Comparison of ENCODE assay signal across 18 cellular contexts in the genomic region with DNA sequence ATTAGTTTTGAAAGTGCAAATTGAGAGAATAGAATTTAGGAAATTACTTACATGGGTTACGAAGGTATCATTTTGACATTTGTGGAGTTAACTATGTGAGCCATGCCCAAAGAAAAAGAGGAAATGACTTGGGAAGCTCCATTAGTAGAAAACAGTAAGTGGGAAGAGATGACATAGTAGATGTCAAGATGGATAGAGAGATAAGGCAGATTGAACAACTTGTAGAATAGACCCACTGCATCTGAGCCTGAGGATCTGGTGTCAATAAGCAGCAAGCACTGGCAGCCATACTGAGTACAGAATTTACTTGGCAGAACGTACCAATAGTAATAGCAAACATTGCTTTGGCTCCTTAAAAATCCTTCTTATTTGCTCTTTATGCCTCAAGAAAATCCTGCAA.
DNase-seq lines count a peak whose midpoint lies in the region; ATAC-seq and TF ChIP-seq lines count a peak whose summit lies in the region.
"Had no signal": no experiment of that assay in that cellular context is flagged by ENCODE, and none has a peak within 500 bp of the region (broad histone marks: within the 10 kb centered on the region; RNA-seq: fewer than 3 reads in every experiment).

No MANE protein-coding gene starts in this region.

- intact Hi-C loops in upper lobe of right lung (cut with DNase I): no loop called here

- H3K4me1 ChIP-seq in SK-N-SH (ENCODE audit: control insufficient read depth in 1 of 2, insufficient read depth in 2 of 2, low read depth in 1 of 2, low read length in 1 of 2) (no peaks in the 10 kb centered on the region; a peak in 2 of 4 replicates), endocrine pancreas (ENCODE audit: control insufficient read depth, insufficient read depth, low read length) (peaks cover 12% of the 10 kb centered on the region), upper lobe of right lung (no peaks in the 10 kb centered on the region)
- H3K4me1 ChIP-seq: BLaER1 treated with 17β-estradiol and CSF1 and Interleukin-3, amounts not matched to agents 10 nM and 100 nM had no signal

- WGBS in SK-N-SH (ENCODE audit: low lambda C conversion rate): 82% methylated on average over 2 of the region's 2 CpGs

- H3K9ac ChIP-seq in SK-N-SH (no peak overlapping the region), endocrine pancreas (ENCODE audit: control insufficient read depth, insufficient read depth, low read length) (peak overlapping the region; percentile 13)
- H3K9ac ChIP-seq: BLaER1 treated with 17β-estradiol and CSF1 and Interleukin-3, amounts not matched to agents 10 nM and 100 nM; GM23248 had no signal

- H3F3A ChIP-seq in SK-N-SH (replicated peaks; ENCODE audit: insufficient read depth): no peaks in the 10 kb centered on the region

- CTCF ChIA-PET in SK-N-SH (lab: Yijun Ruan, JAX): no interaction called here

- H3K4me3 ChIP-seq in SK-N-SH (ENCODE audit: low read depth in 2 of 2, low read length in 1 of 2) (no peak overlapping the region), endocrine pancreas (ENCODE audit: control insufficient read depth, insufficient read depth, low read length) (no peak overlapping the region), upper lobe of right lung (no peak overlapping the region)
- H3K4me3 ChIP-seq: BLaER1 treated with 17β-estradiol and CSF1 and Interleukin-3, amounts not matched to agents 10 nM and 100 nM; GM23248 had no signal

- TF ChIP-seq CTCF in SK-N-SH (IDR thresholded peaks at IDR 0.05) (no peak), upper lobe of right lung (IDR thresholded peaks at IDR 0.05) (no peak)

- H3K79me2 ChIP-seq in SK-N-SH (ENCODE audit: insufficient read depth): no peaks in the 10 kb centered on the region

- ATAC-seq in SK-N-SH treated with all-trans-retinoic acid at 6 μM for 48 hours: no peak
- ATAC-seq in upper lobe of right lung: no peak

- DNase-seq in DMS 273 (lab: John Stamatoyannopoulos, UW; ENCODE audit: unreplicated experiment) (peak; percentile 5), DMS 273 treated with DMSO at 0.1 percent for 48 hours (lab: John Stamatoyannopoulos, UW) (no peak), SK-N-SH (no peak), upper lobe of right lung (no peak)
- DNase-seq: ACHN; AML-193; BE2C; CD4-positive, alpha-beta T cell; CD8-positive, alpha-beta memory T cell; DMS153; DND-41; GM23248; H7; HCEC 1CT had no signal

- POLR2A ChIA-PET in SK-N-SH (lab: Yijun Ruan, JAX): no interaction called here

- H3K36me3 ChIP-seq in SK-N-SH (replicated peaks in 1 of 2; ENCODE audit: control insufficient read depth in 1 of 2, insufficient read depth in 2 of 2, low read length in 1 of 2) (no peaks in the 10 kb centered on the region), endocrine pancreas (ENCODE audit: control insufficient read depth, insufficient read depth, low read length) (no peaks in the 10 kb centered on the region), upper lobe of right lung (no peaks in the 10 kb centered on the region)
- H3K36me3 ChIP-seq: BLaER1 treated with 17β-estradiol and CSF1 and Interleukin-3, amounts not matched to agents 10 nM and 100 nM had no signal

- H3K27me3 ChIP-seq in SK-N-SH (ENCODE audit: insufficient read depth) (no peaks in the 10 kb centered on the region), endocrine pancreas (ENCODE audit: control insufficient read depth, insufficient read depth, low read length) (no peaks in the 10 kb centered on the region), upper lobe of right lung (no peaks in the 10 kb centered on the region)
- H3K27me3 ChIP-seq: BE2C; BLaER1 treated with 17β-estradiol and CSF1 and Interleukin-3, amounts not matched to agents 10 nM and 100 nM had no signal

- no peaks in the 10 kb centered on the region for H3K9me3 ChIP-seq in SK-N-SH
- no peaks in the 10 kb centered on the region for H3K9me3 ChIP-seq in endocrine pancreas (ENCODE audit: control insufficient read depth, low read length)
- no peaks in the 10 kb centered on the region for H3K9me3 ChIP-seq in upper lobe of right lung
- H3K9me3 ChIP-seq: BE2C had no signal

- no peak overlapping the region for H3K27ac ChIP-seq in SK-N-SH (ENCODE audit: low read depth in 2 of 2, low read length in 1 of 2)
- no peak overlapping the region for H3K27ac ChIP-seq in upper lobe of right lung
- H3K27ac ChIP-seq: 22Rv1; BLaER1 treated with 17β-estradiol and CSF1 and Interleukin-3, amounts not matched to agents 10 nM and 100 nM; GM23248 had no signal

- H3K9me2 ChIP-seq in SK-N-SH: no peaks in the 10 kb centered on the region; the same call in 1 of the 2 replicates

- H3K4me2 ChIP-seq in SK-N-SH: no peak overlapping the region
- H3K4me2 ChIP-seq: BLaER1 treated with 17β-estradiol and CSF1 and Interleukin-3, amounts not matched to agents 10 nM and 100 nM had no signal

- H2AFZ ChIP-seq in SK-N-SH (ENCODE audit: low read depth): no peak overlapping the region
- H2AFZ ChIP-seq: GM23248 had no signal

- no peak for TF ChIP-seq RAD21 in SK-N-SH (IDR thresholded peaks at IDR 0.05; ENCODE audit: low read length)

- no peak for TF ChIP-seq EP300 in SK-N-SH (IDR thresholded peaks at IDR 0.05; ENCODE audit: borderline replicate concordance in 1 of 2, low read depth in 1 of 2, low read length in 1 of 2)

- no peaks in the 10 kb centered on the region for H4K20me1 ChIP-seq in SK-N-SH (ENCODE audit: insufficient read depth)
- H4K20me1 ChIP-seq: BLaER1 treated with 17β-estradiol and CSF1 and Interleukin-3, amounts not matched to agents 10 nM and 100 nM had no signal

TF ChIP-seq in SK-N-SH, 30 proteins besides CTCF, POLR2A, EP300 and RAD21:
- TF ChIP-seq GATA2 (CRISPR knock-in tag; IDR thresholded peaks at IDR 0.05): 0 out of 2 replicates have a peak, but pooled peaks have one; percentile 8
- TF ChIP-seq TEAD4 (IDR thresholded peaks at IDR 0.05; ENCODE audit: borderline replicate concordance, insufficient read depth): no peak
- TF ChIP-seq RFX5 (IDR thresholded peaks at IDR 0.05; ENCODE audit: low read length): no peak
TF ChIP-seq in SK-N-SH: peak in this region for 1.

TF ChIP-seq in SK-N-SH treated with all-trans-retinoic acid at 6 μM for 48 hours, 23 proteins besides CTCF, POLR2A, EP300 and RAD21:
- no peak for TF ChIP-seq ARNTL (CRISPR knock-in tag; IDR thresholded peaks at IDR 0.05; ENCODE audit: borderline replicate concordance, low read depth)
TF ChIP-seq in SK-N-SH treated with all-trans-retinoic acid at 6 μM for 48 hours: peak in this region for 0.
